Comparison of ENCODE assay signal across 34 cellular contexts in genomic region chr22:34761111-34761510, GRCh38.
DNase-seq lines count a peak whose midpoint lies in the region; ATAC-seq and TF ChIP-seq lines count a peak whose summit lies in the region.
"Had no signal": no experiment of that assay in that cellular context is flagged by ENCODE, and none has a peak within 500 bp of the region (broad histone marks: within the 10 kb centered on the region; RNA-seq: fewer than 3 reads in every experiment).

No MANE protein-coding gene starts in this region.

- H3K27me3 ChIP-seq in SJCRH30, result no peaks in the 10 kb centered on the region
- no peaks in the 10 kb centered on the region for H3K27me3 ChIP-seq in foreskin keratinocyte
- no peaks in the 10 kb centered on the region for H3K27me3 ChIP-seq in CD8-positive, alpha-beta T cell (ENCODE audit: insufficient read depth, low read length)
- H3K27me3 ChIP-seq: colonic mucosa, neutrophil, tibial artery had no signal

- no peaks in the 10 kb centered on the region for H3K27me3 Mint-ChIP-seq in CD8-positive, alpha-beta T cell (ENCODE audit: low read depth)
- H3K27me3 Mint-ChIP-seq: activated naive CD4-positive, alpha-beta T cell treated with anti-CD3 and anti-CD28 coated beads, Interleukin-2, amount 50 U/mL, for 24 hours had no signal

- H3K4me1 ChIP-seq in SJCRH30 (peaks cover 20% of the 10 kb centered on the region), foreskin keratinocyte (no peaks in the 10 kb centered on the region)
- no peaks in the 10 kb centered on the region for H3K4me1 ChIP-seq in CD8-positive, alpha-beta T cell (ENCODE audit: insufficient read depth, low read length)
- H3K4me1 ChIP-seq: Caco-2, colonic mucosa, left lung had no signal

- no peaks in the 10 kb centered on the region for H3K36me3 Mint-ChIP-seq in CD8-positive, alpha-beta T cell
- H3K36me3 Mint-ChIP-seq: activated naive CD4-positive, alpha-beta T cell treated with anti-CD3 and anti-CD28 coated beads, Interleukin-2, amount 50 U/mL, for 24 hours; IgD-negative memory B cell had no signal

- no peaks in the 10 kb centered on the region for H3K36me3 ChIP-seq in SJCRH30
- H3K36me3 ChIP-seq in CD8-positive, alpha-beta T cell (ENCODE audit: insufficient read depth, low read length), result no peaks in the 10 kb centered on the region
- H3K36me3 ChIP-seq: colonic mucosa, left lung, neutrophil, tibial artery, WERI-Rb-1 had no signal

- no peak overlapping the region for H3K4me3 Mint-ChIP-seq in CD8-positive, alpha-beta T cell
- H3K4me3 Mint-ChIP-seq: activated naive CD4-positive, alpha-beta T cell treated with anti-CD3 and anti-CD28 coated beads, Interleukin-2, amount 50 U/mL, for 24 hours; IgD-negative memory B cell had no signal

- peak; percentile 68 for ATAC-seq in foreskin keratinocyte
- ATAC-seq in CD8-positive, alpha-beta T cell, result no peak
- ATAC-seq in GM18517 (IDR thresholded peaks at IDR 0.05; ENCODE audit: unreplicated experiment), result no peak
- ATAC-seq: left lung, right cardiac atrium had no signal

- peak; percentile 52 for DNase-seq in HT1080 (ENCODE audit: low read depth)
- peak; percentile 86 to 90 for DNase-seq in SJCRH30
- peak; percentile 8 to 76 for DNase-seq in foreskin keratinocyte
- DNase-seq in skeletal muscle cell (ENCODE audit: low read depth), result peak; percentile 11
- no peak for DNase-seq in CD8-positive, alpha-beta T cell
- DNase-seq in NCI-H446 (lab: John Stamatoyannopoulos, UW), result no peak
- DNase-seq: activated CD4-positive, alpha-beta T cell treated with anti-CD3 and anti-CD28 coated beads for 48 hours; activated CD8-positive, alpha-beta memory T cell treated with anti-CD3 and anti-CD28 coated beads for 24 hours; activated T-cell treated with anti-CD3 and anti-CD28 coated beads for 4 hours; amniotic stem cell; Caco-2; colonic mucosa; effector CD4-positive, alpha-beta T cell; GF-D8; glutamatergic neuron; left lung; NCI-H1092; NCI-H1694 treated with DMSO at 0.1 percent for 48 hours; NCI-H2171; NCI-H510A treated with DMSO at 0.1 percent for 48 hours; NK-92 treated with Interleukin-12 subunit alpha and Interleukin-12 subunit beta, amount 100 ng/mL, for 24 hours; right cardiac atrium; stimulated activated CD4-positive, alpha-beta T cell treated with anti-CD3 and anti-CD28 coated beads, Interleukin-12 subunit alpha, Interleukin-12 subunit beta, amount 100 ng/mL, for 4 hours; stimulated activated CD4-positive, alpha-beta T cell treated with anti-CD3 and anti-CD28 coated beads, Interleukin-2, amount 100 ng/mL, for 48 hours; T1000; tibial artery; WERI-Rb-1 had no signal

- no peak for TF ChIP-seq CTCF in foreskin keratinocyte (conservative IDR thresholded peaks at IDR 0.05)
- TF ChIP-seq CTCF in CD8-positive, alpha-beta T cell (IDR thresholded peaks at IDR 0.05), result no peak

- H3K9me3 ChIP-seq in SJCRH30 (replicated peaks), result no peaks in the 10 kb centered on the region
- H3K9me3 ChIP-seq in CD8-positive, alpha-beta T cell (ENCODE audit: low read length), result no peaks in the 10 kb centered on the region
- H3K9me3 ChIP-seq: Caco-2, colonic mucosa, left lung, neutrophil, tibial artery had no signal

- CTCF ChIA-PET in CD8-positive, alpha-beta T cell (lab: Charles Lee), result no interaction called here

- no peaks in the 10 kb centered on the region for H3K9me3 Mint-ChIP-seq in CD8-positive, alpha-beta T cell
- H3K9me3 Mint-ChIP-seq: activated naive CD4-positive, alpha-beta T cell treated with anti-CD3 and anti-CD28 coated beads, Interleukin-2, amount 50 U/mL, for 24 hours had no signal

- intact Hi-C loops in CD8-positive, alpha-beta T cell (cut with DNase I, micrococcal nuclease), result no loop called here

- H3K27ac Mint-ChIP-seq in CD8-positive, alpha-beta T cell, result no peak overlapping the region
- H3K27ac Mint-ChIP-seq: activated naive CD4-positive, alpha-beta T cell treated with anti-CD3 and anti-CD28 coated beads, Interleukin-2, amount 50 U/mL, for 24 hours; activated T-helper 2 cell treated with anti-CD3 and anti-CD28 coated beads, Interferon-gamma antibody, Interleukin-2, Interleukin-4, amounts not matched to agents 10 μg/mL and 5 μg/mL and 100 μg/mL, durations not matched to agents 14 hours and 24 hours and 36 hours; IgD-negative memory B cell had no signal

- H3K4me1 Mint-ChIP-seq in CD8-positive, alpha-beta T cell (ENCODE audit: low read depth), result no peaks in the 10 kb centered on the region
- H3K4me1 Mint-ChIP-seq: activated naive CD4-positive, alpha-beta T cell treated with anti-CD3 and anti-CD28 coated beads, Interleukin-2, amount 50 U/mL, for 24 hours; IgD-negative memory B cell had no signal

- POLR2A ChIA-PET in CD8-positive, alpha-beta T cell (lab: Charles Lee), result no interaction called here

- H3K4me3 ChIP-seq in SJCRH30 (no peak overlapping the region), skeletal muscle cell (ENCODE audit: low read depth, low read length) (no peak overlapping the region)
- H3K4me3 ChIP-seq in CD8-positive, alpha-beta T cell (ENCODE audit: low read depth, low read length), result no peak overlapping the region
- H3K4me3 ChIP-seq: colonic mucosa, left lung, PC-9, tibial artery had no signal

- H3K27ac ChIP-seq in SJCRH30 (peak overlapping the region; percentile 90), foreskin keratinocyte (peak overlapping the region; percentile 14)
- H3K27ac ChIP-seq in CD8-positive, alpha-beta T cell (ENCODE audit: low read depth, low read length), result no peak overlapping the region
- H3K27ac ChIP-seq: C4-2B, colonic mucosa, left lung, neutrophil, PC-9, tibial artery, WERI-Rb-1 had no signal

Comparison
In these comparisons a context has a peak if more than half of its experiments do, and no peak if none do; other contexts are left out.
1. DNase-seq: peak in HT1080 (single experiment), SJCRH30 (2 of 2), foreskin keratinocyte (2 of 2) and skeletal muscle cell (single experiment); none in CD8-positive, alpha-beta T cell (0 of 7) and NCI-H446 (0 of 2).